ENCODE assay signal across 8 cellular contexts in the genomic region with DNA sequence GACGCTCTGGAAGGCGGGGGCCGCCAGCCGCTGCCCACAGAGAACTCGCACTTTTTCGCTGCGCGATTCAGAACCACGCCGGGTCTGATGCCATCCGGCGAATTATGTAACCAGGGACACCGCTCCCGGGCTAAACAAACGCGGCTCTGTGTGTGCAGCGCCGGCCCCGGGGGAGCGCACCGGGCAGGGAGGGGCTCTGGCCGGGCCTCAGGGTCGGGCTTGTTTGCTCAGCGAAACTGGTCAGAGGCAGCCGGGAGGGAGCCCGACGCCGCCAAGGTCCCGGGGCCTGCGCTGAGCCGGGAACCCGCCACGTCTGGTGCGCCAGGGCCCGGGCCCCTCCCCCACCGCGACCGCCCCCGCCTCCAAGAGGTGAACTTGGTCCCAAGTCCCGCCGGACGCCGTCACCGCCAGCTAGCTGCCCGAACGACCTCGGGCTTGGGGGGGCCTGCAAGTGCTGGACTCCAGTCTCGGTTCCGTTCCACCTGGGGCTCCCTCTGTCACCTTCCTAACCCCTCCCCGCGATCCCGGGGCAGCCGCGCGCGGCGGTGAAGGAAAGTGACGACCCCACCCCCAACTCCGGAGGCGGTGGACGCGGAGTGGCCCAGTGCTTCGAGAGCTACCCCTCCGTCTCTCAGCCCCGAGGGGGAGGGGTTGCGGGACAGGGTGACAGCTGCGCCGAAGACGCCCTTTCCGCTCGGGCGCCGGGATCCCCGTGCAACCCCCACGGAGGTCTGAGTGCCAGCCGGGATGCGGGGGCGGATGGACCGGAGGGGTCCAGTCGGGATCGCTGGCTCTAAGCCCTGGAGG. TPM values are rescaled to one million over a fixed set of nuclear protein-coding genes. Genes with fewer than 3 reads are reported as not detected.
DNase-seq lines count a peak whose midpoint lies in the region; ATAC-seq and TF ChIP-seq lines count a peak whose summit lies in the region.

No MANE protein-coding gene starts in this region.

- H3K27ac ChIP-seq in esophagus squamous epithelium, result peak overlapping the region; percentile 99 to 100 (median 100)
- H3K27ac ChIP-seq in subcutaneous abdominal adipose tissue (ENCODE audit: low read depth, low read length), result peak overlapping the region; percentile 98

- H3K36me3 ChIP-seq in esophagus squamous epithelium (no peaks in the 10 kb centered on the region), subcutaneous abdominal adipose tissue (ENCODE audit: control insufficient read depth in 5 of 5, insufficient read depth in 5 of 5, low read length in 5 of 5) (peaks cover 0 to 2% (median 0%) of the 10 kb centered on the region in 5 donors)

- WGBS in esophagus squamous epithelium, 2 donors, result 0% methylated on average over 1 to 9 of the region's 81 CpGs

- peak in 1 of 6 experiments; percentile 15 for TF ChIP-seq CTCF in esophagus squamous epithelium (IDR thresholded peaks at IDR 0.05)

- DNase-seq in NCI-H1436 (lab: John Stamatoyannopoulos, UW), result peak; percentile 24
- DNase-seq in NCI-H1436 treated with DMSO at 0.1 percent for 48 hours (lab: John Stamatoyannopoulos, UW), result no peak
- DNase-seq in NOMO-1 treated with DMSO at 0.1 percent for 48 hours (lab: John Stamatoyannopoulos, UW; ENCODE audit: unreplicated experiment), result peak; percentile 25
- DNase-seq in activated T-helper 1 cell treated with Interleukin-2 at 50 U/mL for 16 hours (ENCODE audit: low read depth), result peak; percentile 43
- no peak for DNase-seq in esophagus squamous epithelium (lab: John Stamatoyannopoulos, UW)
- DNase-seq in myocyte (ENCODE audit: low read depth), result peak; percentile 89

- intact Hi-C loops in esophagus squamous epithelium (cut with DNase I), result no loop called here

- ATAC-seq in HG02870 (IDR thresholded peaks at IDR 0.05; ENCODE audit: unreplicated experiment), result peak; percentile 22

- H3K4me3 ChIP-seq in esophagus squamous epithelium, result peak overlapping the region; percentile 92 to 100 (median 98)
- H3K4me3 ChIP-seq in subcutaneous abdominal adipose tissue (ENCODE audit: low read depth in 1 of 5, low read length in 5 of 5), result peak overlapping the region; percentile 50 to 99 (median 94)

- peak overlapping the region; percentile 90 to 98 (median 96) for H3K9ac ChIP-seq in subcutaneous abdominal adipose tissue (ENCODE audit: low read length in 5 of 5)

- peaks cover 30 to 59% (median 39%) of the 10 kb centered on the region in 3 donors for H3K4me1 ChIP-seq in esophagus squamous epithelium
- peaks cover 21 to 66% (median 57%) of the 10 kb centered on the region in 5 donors for H3K4me1 ChIP-seq in subcutaneous abdominal adipose tissue (ENCODE audit: control insufficient read depth in 5 of 5, insufficient read depth in 5 of 5, low read length in 5 of 5)

- peak in 2 of 4 donors; percentile 32 to 43 for TF ChIP-seq POLR2A in esophagus squamous epithelium (IDR thresholded peaks at IDR 0.05)

- H3K27me3 ChIP-seq in esophagus squamous epithelium (no peaks in the 10 kb centered on the region), subcutaneous abdominal adipose tissue (ENCODE audit: control insufficient read depth in 5 of 5, insufficient read depth in 4 of 5, low read length in 5 of 5) (no peaks in the 10 kb centered on the region)

- H3K9me3 ChIP-seq in esophagus squamous epithelium (no peaks in the 10 kb centered on the region), subcutaneous abdominal adipose tissue (ENCODE audit: control insufficient read depth in 5 of 5, low read length in 5 of 5) (no peaks in the 10 kb centered on the region)

RNA-seq across cellular contexts. Expression of gene CTDSP2, which starts 0.8 kb away (rescaled TPM):
- total RNA-seq in esophagus squamous epithelium, result 100 to 1,000 TPM in 1 of 4 donors, 10 to 100 TPM in 3; 47.1 to 120 (median 71.7) TPM
- total RNA-seq in myocyte, result 37.9 and 43.4 TPM in 2 replicates
- polyA plus RNA-seq in myocyte (2012), result 72.8 TPM

RNA-seq across cellular contexts. Expression of gene AVIL, which starts 27.1 kb away (rescaled TPM):
- 1 to 10 TPM; 1.9 to 3.4 (median 2.5) TPM for total RNA-seq in esophagus squamous epithelium
- total RNA-seq in myocyte, result 0.48 TPM in 1 of 2 replicates, not detected in the other
- polyA plus RNA-seq in myocyte (2012), result 2.1 TPM

Comparison
In these comparisons a context has a peak if more than half of its experiments do, and no peak if none do; other contexts are left out.
1. DNase-seq: peak in NCI-H1436 (single experiment), NOMO-1 treated with DMSO at 0.1 percent for 48 hours (single experiment), activated T-helper 1 cell treated with Interleukin-2 at 50 U/mL for 16 hours (single experiment) and myocyte (single experiment); none in NCI-H1436 treated with DMSO at 0.1 percent for 48 hours (single experiment) and esophagus squamous epithelium (single experiment).